Comparison of ENCODE assay signal across 9 cellular contexts in genomic region chr19:18433039-18433691, GRCh38. TPM values are rescaled to one million over a fixed set of nuclear protein-coding genes. Genes with fewer than 3 reads are reported as not detected.
DNase-seq lines count a peak whose midpoint lies in the region; ATAC-seq and TF ChIP-seq lines count a peak whose summit lies in the region.
"Had no signal": no experiment of that assay in that cellular context is flagged by ENCODE, and none has a peak within 500 bp of the region (broad histone marks: within the 10 kb centered on the region; RNA-seq: fewer than 3 reads in every experiment).

No MANE protein-coding gene starts in this region.

- ATAC-seq in SK-N-SH treated with all-trans-retinoic acid at 6 μM for 48 hours = no peak
- peak; percentile 9 for ATAC-seq in stimulated activated memory B cell treated with anti-CD40 and anti-IgM and Interleukin-4, amounts not matched to agents 10 μg/mL and 1 μg/mL and 100 μg/mL, for 72 hours
- no peak for ATAC-seq in GM18907 (IDR thresholded peaks at IDR 0.05; ENCODE audit: unreplicated experiment)
- no peak for ATAC-seq in HG03045 (IDR thresholded peaks at IDR 0.05; ENCODE audit: unreplicated experiment)

- H3K27ac ChIP-seq in left ventricle myocardium inferior (replicated peaks) = peak overlapping the region; percentile 46
- H3K27ac ChIP-seq: C4-2B had no signal

- intact Hi-C loops in left ventricle myocardium inferior (cut with micrococcal nuclease) = no loop called here

- H3K4me1 Mint-ChIP-seq in stimulated activated memory B cell treated with anti-CD40 and anti-IgM and Interleukin-4, amounts not matched to agents 10 μg/mL and 1 μg/mL and 100 μg/mL, for 72 hours = peaks cover 48% of the 10 kb centered on the region
- H3K4me1 Mint-ChIP-seq in chondrocyte (ENCODE audit: low read depth) = peaks cover 16% of the 10 kb centered on the region

- H3K36me3 ChIP-seq in left ventricle myocardium inferior = peaks cover 13% of the 10 kb centered on the region

- peak overlapping the region; percentile 66 for H3K4me3 ChIP-seq in left ventricle myocardium inferior

- peaks cover 68% of the 10 kb centered on the region for H3K4me1 ChIP-seq in left ventricle myocardium inferior

- DNase-seq in NCI-H510A treated with DMSO at 0.1 percent for 48 hours (lab: John Stamatoyannopoulos, UW) = peak; percentile 17
- DNase-seq in NCI-H510A (lab: John Stamatoyannopoulos, UW) = no peak
- no peak for DNase-seq in left ventricle myocardium inferior
- DNase-seq in chondrocyte (ENCODE audit: low spot score) = no peak

- no peaks in the 10 kb centered on the region for H3K9me3 ChIP-seq in left ventricle myocardium inferior (replicated peaks)

- H3K27me3 ChIP-seq in left ventricle myocardium inferior (ENCODE audit: low read depth) = no peaks in the 10 kb centered on the region

- H3K9me3 Mint-ChIP-seq in stimulated activated memory B cell treated with anti-CD40 and anti-IgM and Interleukin-4, amounts not matched to agents 10 μg/mL and 1 μg/mL and 100 μg/mL, for 72 hours = no peaks in the 10 kb centered on the region
- no peaks in the 10 kb centered on the region for H3K9me3 Mint-ChIP-seq in chondrocyte (ENCODE audit: low read depth)

- H3K4me3 Mint-ChIP-seq in stimulated activated memory B cell treated with anti-CD40 and anti-IgM and Interleukin-4, amounts not matched to agents 10 μg/mL and 1 μg/mL and 100 μg/mL, for 72 hours = peak overlapping the region; percentile 75
- no peak overlapping the region for H3K4me3 Mint-ChIP-seq in chondrocyte (ENCODE audit: unreplicated experiment)

- H3K27ac Mint-ChIP-seq in stimulated activated memory B cell treated with anti-CD40 and anti-IgM and Interleukin-4, amounts not matched to agents 10 μg/mL and 1 μg/mL and 100 μg/mL, for 72 hours = peak overlapping the region; percentile 65
- H3K27ac Mint-ChIP-seq in chondrocyte (ENCODE audit: unreplicated experiment) = no peak overlapping the region

- H3K36me3 Mint-ChIP-seq in stimulated activated memory B cell treated with anti-CD40 and anti-IgM and Interleukin-4, amounts not matched to agents 10 μg/mL and 1 μg/mL and 100 μg/mL, for 72 hours = no peaks in the 10 kb centered on the region
- no peaks in the 10 kb centered on the region for H3K36me3 Mint-ChIP-seq in chondrocyte (ENCODE audit: low read depth)

- H3K27me3 Mint-ChIP-seq in stimulated activated memory B cell treated with anti-CD40 and anti-IgM and Interleukin-4, amounts not matched to agents 10 μg/mL and 1 μg/mL and 100 μg/mL, for 72 hours = no peaks in the 10 kb centered on the region
- no peaks in the 10 kb centered on the region for H3K27me3 Mint-ChIP-seq in chondrocyte (ENCODE audit: low read depth)

- TF ChIP-seq CTCF in left ventricle myocardium inferior (IDR thresholded peaks at IDR 0.05; ENCODE audit: borderline replicate concordance) (no peak), chondrocyte (IDR thresholded peaks at IDR 0.05) (no peak)

TF ChIP-seq in SK-N-SH treated with all-trans-retinoic acid at 6 μM for 48 hours, 23 proteins besides CTCF, POLR2A, EP300 and RAD21:
- peak; percentile 40; the same call in 1 of the 2 replicates for TF ChIP-seq ZFP3 (CRISPR knock-in tag; IDR thresholded peaks at IDR 0.05)
- 0 out of 2 replicates have a peak, but pooled peaks have one; percentile 3 for TF ChIP-seq ESRRG (CRISPR knock-in tag; IDR thresholded peaks at IDR 0.05)
- peak; percentile 73; the same call in 1 of the 2 replicates for TF ChIP-seq PATZ1 (CRISPR knock-in tag; IDR thresholded peaks at IDR 0.05; ENCODE audit: borderline replicate concordance)
- no peak for TF ChIP-seq TOX (CRISPR knock-in tag; IDR thresholded peaks at IDR 0.05; ENCODE audit: borderline replicate concordance)

RNA-seq across cellular contexts. Expression of gene ISYNA1, which starts 4.8 kb away (rescaled TPM):
- total RNA-seq in left ventricle myocardium inferior = 24.1 TPM
- 56.5 to 213 TPM (median 208 TPM) in 3 replicates for total RNA-seq in chondrocyte

RNA-seq across cellular contexts. Expression of gene SSBP4, which starts 14.0 kb away (rescaled TPM):
- total RNA-seq in left ventricle myocardium inferior (30.8 TPM), chondrocyte (54.8 to 72.3 TPM (median 56.3 TPM) in 3 replicates)

RNA-seq across cellular contexts. Expression of gene LRRC25, which starts 35.7 kb away (rescaled TPM):
- total RNA-seq in left ventricle myocardium inferior = 2.4 TPM
- not detected in 3 replicates for total RNA-seq in chondrocyte

RNA-seq across cellular contexts. Expression of gene GDF15, which starts 47.2 kb away (rescaled TPM):
- total RNA-seq in left ventricle myocardium inferior (0.33 TPM), chondrocyte (6.2 to 149 TPM (median 149 TPM) in 3 replicates)
